In the genomic region with DNA sequence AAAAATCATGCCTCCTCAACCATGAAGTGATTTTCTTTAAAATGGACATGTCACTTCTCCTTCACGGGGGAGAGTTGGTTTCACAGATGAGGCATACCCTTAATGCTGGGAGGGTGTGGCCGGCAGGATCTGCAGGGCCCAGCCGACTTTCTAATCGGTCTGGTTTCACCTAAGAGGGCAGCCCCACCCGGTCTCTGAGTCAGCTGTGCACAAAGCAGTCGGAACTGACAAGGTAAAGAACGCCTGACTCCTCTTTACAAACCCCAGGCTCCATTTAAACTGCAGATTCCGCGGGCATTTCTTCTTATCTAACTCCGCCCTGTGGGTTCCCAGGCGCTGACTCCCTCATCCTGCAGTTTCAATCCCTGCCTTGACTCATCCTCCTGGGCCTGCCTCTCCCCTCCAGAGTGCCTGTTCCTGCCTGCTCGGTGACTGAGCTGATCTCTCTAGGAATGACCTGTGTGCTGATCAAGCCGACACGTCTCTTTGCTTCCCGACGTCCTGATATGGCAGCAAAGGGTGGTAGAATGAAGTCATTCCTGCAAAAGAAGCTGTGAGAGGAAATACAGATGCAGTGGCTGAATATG, we compare ENCODE assay signal across 8 cellular contexts.
DNase-seq lines count a peak whose midpoint lies in the region; ATAC-seq and TF ChIP-seq lines count a peak whose summit lies in the region.

No MANE protein-coding gene starts in this region.

- H3K18ac ChIP-seq in neuronal stem cell (ENCODE audit: low read length) = no peak overlapping the region

- DNase-seq in M059J (ENCODE audit: low read depth) = peak; percentile 92
- peak; percentile 100 for DNase-seq in epithelial cell of esophagus (ENCODE audit: low read depth)
- peak; percentile 44 for DNase-seq in neuronal stem cell (ENCODE audit: low spot score)
- DNase-seq in NCI-H2081 treated with DMSO at 0.1 percent for 48 hours (lab: John Stamatoyannopoulos, UW) = no peak
- no peak for DNase-seq in cerebellum (ENCODE audit: low spot score)
- no peak for DNase-seq in activated naive CD4-positive, alpha-beta T cell treated with anti-CD3 and anti-CD28 coated beads, Interleukin-2, amount 50 U/mL, for 72 hours (ENCODE audit: low spot score in 2 of 2)
- DNase-seq in effector memory CD8-positive, alpha-beta T cell = no peak

- peaks cover 0 to 3% of the 10 kb centered on the region in 2 donors for H3K4me1 Mint-ChIP-seq in effector memory CD8-positive, alpha-beta T cell (ENCODE audit: low read depth in 2 of 2)

- no peak overlapping the region for H3K4ac ChIP-seq in neuronal stem cell (ENCODE audit: low read length)

- no peaks in the 10 kb centered on the region for H3K27me3 ChIP-seq in neuronal stem cell (ENCODE audit: control insufficient read depth in 3 of 3, insufficient read depth in 3 of 3, low read depth in 1 of 3, low read length in 3 of 3)

- H4K91ac ChIP-seq in neuronal stem cell (ENCODE audit: low read depth, low read length, poor library complexity) = no peak overlapping the region

- H2AFZ ChIP-seq in neuronal stem cell (ENCODE audit: low read length) = peak overlapping the region; percentile 80

- H3K27ac ChIP-seq in neuronal stem cell (replicated peaks; ENCODE audit: low read length) = no peak overlapping the region

- no peak overlapping the region for H3K4me3 Mint-ChIP-seq in effector memory CD8-positive, alpha-beta T cell

- H4K8ac ChIP-seq in neuronal stem cell (ENCODE audit: low read depth, low read length) = no peak overlapping the region

- no peak overlapping the region for H3K4me2 ChIP-seq in neuronal stem cell (ENCODE audit: insufficient read depth, low read length, poor library complexity, severe bottlenecking)

- H3K4me3 ChIP-seq in epithelial cell of esophagus (ENCODE audit: low read length) (no peak overlapping the region), neuronal stem cell (ENCODE audit: low read length in 2 of 2) (no peak overlapping the region)

- no peaks in the 10 kb centered on the region for H3K36me3 Mint-ChIP-seq in activated naive CD4-positive, alpha-beta T cell treated with anti-CD3 and anti-CD28 coated beads, Interleukin-2, amount 50 U/mL, for 72 hours
- H3K36me3 Mint-ChIP-seq in effector memory CD8-positive, alpha-beta T cell (ENCODE audit: insufficient read depth) = no peaks in the 10 kb centered on the region

- H3K4me1 ChIP-seq in neuronal stem cell (ENCODE audit: control insufficient read depth in 2 of 2, insufficient read depth in 1 of 2, low read depth in 1 of 2, low read length in 2 of 2) = peaks cover 19 to 41% of the 10 kb centered on the region in 2 donors

- no peak overlapping the region for H3K23ac ChIP-seq in neuronal stem cell (ENCODE audit: low read depth, low read length, poor library complexity)

- no peaks in the 10 kb centered on the region for H3K36me3 ChIP-seq in neuronal stem cell (replicated peaks in 1 of 2; ENCODE audit: control insufficient read depth in 2 of 2, insufficient read depth in 2 of 2, low read length in 2 of 2)

- no peak overlapping the region for H2AK5ac ChIP-seq in neuronal stem cell (ENCODE audit: low read depth, low read length)

- H2BK120ac ChIP-seq in neuronal stem cell (ENCODE audit: low read depth, low read length) = no peak overlapping the region

- no peak overlapping the region for H2BK5ac ChIP-seq in neuronal stem cell (ENCODE audit: low read length)

- peak; percentile 49 for ATAC-seq in GM18858 (IDR thresholded peaks at IDR 0.05; ENCODE audit: unreplicated experiment)
- no peak for ATAC-seq in activated naive CD4-positive, alpha-beta T cell treated with anti-CD3 and anti-CD28 coated beads, Interleukin-2, amount 50 U/mL, for 72 hours
- ATAC-seq in effector memory CD8-positive, alpha-beta T cell (replicated peaks) = no peak

- no peak for TF ChIP-seq CTCF in epithelial cell of esophagus (IDR thresholded peaks at IDR 0.05; ENCODE audit: insufficient read depth, low read depth, low read length, missing control alignments)

- H3K9ac ChIP-seq in neuronal stem cell (ENCODE audit: low read depth, low read length, poor library complexity) = no peak overlapping the region

- H2BK15ac ChIP-seq in neuronal stem cell (ENCODE audit: low read length) = no peak overlapping the region

- peaks cover 13 to 54% of the 10 kb centered on the region in 2 donors for H3K27me3 Mint-ChIP-seq in effector memory CD8-positive, alpha-beta T cell

- no peaks in the 10 kb centered on the region for H3K79me1 ChIP-seq in neuronal stem cell (ENCODE audit: low read depth, low read length)

- no peaks in the 10 kb centered on the region for H3K9me3 Mint-ChIP-seq in activated naive CD4-positive, alpha-beta T cell treated with anti-CD3 and anti-CD28 coated beads, Interleukin-2, amount 50 U/mL, for 72 hours
- no peaks in the 10 kb centered on the region for H3K9me3 Mint-ChIP-seq in effector memory CD8-positive, alpha-beta T cell

- H3K14ac ChIP-seq in neuronal stem cell (ENCODE audit: low read length) = no peak overlapping the region

- no peaks in the 10 kb centered on the region for H3K9me3 ChIP-seq in neuronal stem cell (replicated peaks in 1 of 2; ENCODE audit: control insufficient read depth in 2 of 2, insufficient read depth in 1 of 2, low read depth in 1 of 2, low read length in 2 of 2)

- H2BK12ac ChIP-seq in neuronal stem cell (ENCODE audit: low read length) = no peak overlapping the region

- WGBS in neuronal stem cell (ENCODE audit: extremely low coverage in 2 of 2, insufficient read length in 2 of 2, insufficient replicate concordance in 1 of 2), 2 donors = no CpG with 5 or more reads among the region's 16 CpGs

- H3K27ac Mint-ChIP-seq in activated naive CD4-positive, alpha-beta T cell treated with anti-CD3 and anti-CD28 coated beads, Interleukin-2, amount 50 U/mL, for 72 hours = no peak overlapping the region
- H3K27ac Mint-ChIP-seq in effector memory CD8-positive, alpha-beta T cell = no peak overlapping the region

Comparison
In these comparisons a context has a peak if more than half of its experiments do, and no peak if none do; other contexts are left out.
1. DNase-seq: peak in M059J (single experiment), epithelial cell of esophagus (single experiment) and neuronal stem cell (single experiment); none in NCI-H2081 treated with DMSO at 0.1 percent for 48 hours (single experiment), cerebellum (single experiment), activated naive CD4-positive, alpha-beta T cell treated with anti-CD3 and anti-CD28 coated beads, Interleukin-2, amount 50 U/mL, for 72 hours (0 of 2) and effector memory CD8-positive, alpha-beta T cell (0 of 3).